1 cellular context compared by ENCODE assay signal in the genomic region with DNA sequence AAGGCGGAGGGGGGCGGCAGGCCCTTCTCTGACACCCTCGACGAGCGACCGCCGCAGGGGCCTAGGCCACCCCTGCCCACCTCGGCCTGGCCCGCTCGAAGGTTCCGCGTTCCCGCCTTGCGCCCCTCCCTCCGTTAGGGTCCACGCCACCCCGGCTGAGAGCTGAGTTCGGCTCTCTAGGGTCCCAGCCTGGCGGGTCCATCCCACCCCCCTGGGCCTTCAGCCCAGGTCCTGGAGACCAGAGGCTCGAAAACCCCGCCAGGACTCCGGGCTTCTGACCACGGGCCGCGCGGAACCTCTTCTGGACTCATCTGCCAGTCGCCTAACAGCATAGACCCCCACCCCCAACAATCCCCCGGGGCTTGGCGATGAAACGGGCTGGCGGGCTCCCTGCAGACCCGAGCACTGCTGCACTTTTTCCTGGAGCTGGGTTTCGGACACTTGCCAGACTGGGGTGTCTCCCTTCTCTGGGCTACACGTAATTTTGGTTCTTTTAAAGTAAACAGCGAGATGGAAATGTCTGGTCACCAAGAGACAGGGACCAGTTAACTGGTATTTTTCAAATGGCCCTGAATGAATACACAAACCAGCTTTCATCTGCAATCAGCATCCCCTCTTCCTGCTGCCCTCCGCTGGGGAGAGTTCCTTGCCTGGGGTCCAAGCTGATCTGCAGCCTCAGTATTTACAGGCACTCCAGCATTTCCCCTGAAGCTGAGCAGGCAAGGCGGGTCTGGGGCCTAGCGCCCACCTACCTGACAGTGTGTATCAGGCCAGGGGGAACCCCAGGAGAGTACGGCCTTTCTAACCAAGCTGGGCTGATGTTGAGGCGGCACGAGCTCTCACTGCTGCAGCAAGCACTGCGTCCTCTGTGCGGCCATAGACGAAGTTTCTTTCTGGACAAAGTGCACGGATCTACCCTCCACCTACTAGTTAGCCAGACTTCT.
TF ChIP-seq lines count a peak whose summit lies in the region.

No MANE protein-coding gene starts in this region.

TF ChIP-seq in HepG2, 621 proteins besides CTCF, POLR2A, EP300 and RAD21 (continued from another document):
- TF ChIP-seq, protein P1, sequence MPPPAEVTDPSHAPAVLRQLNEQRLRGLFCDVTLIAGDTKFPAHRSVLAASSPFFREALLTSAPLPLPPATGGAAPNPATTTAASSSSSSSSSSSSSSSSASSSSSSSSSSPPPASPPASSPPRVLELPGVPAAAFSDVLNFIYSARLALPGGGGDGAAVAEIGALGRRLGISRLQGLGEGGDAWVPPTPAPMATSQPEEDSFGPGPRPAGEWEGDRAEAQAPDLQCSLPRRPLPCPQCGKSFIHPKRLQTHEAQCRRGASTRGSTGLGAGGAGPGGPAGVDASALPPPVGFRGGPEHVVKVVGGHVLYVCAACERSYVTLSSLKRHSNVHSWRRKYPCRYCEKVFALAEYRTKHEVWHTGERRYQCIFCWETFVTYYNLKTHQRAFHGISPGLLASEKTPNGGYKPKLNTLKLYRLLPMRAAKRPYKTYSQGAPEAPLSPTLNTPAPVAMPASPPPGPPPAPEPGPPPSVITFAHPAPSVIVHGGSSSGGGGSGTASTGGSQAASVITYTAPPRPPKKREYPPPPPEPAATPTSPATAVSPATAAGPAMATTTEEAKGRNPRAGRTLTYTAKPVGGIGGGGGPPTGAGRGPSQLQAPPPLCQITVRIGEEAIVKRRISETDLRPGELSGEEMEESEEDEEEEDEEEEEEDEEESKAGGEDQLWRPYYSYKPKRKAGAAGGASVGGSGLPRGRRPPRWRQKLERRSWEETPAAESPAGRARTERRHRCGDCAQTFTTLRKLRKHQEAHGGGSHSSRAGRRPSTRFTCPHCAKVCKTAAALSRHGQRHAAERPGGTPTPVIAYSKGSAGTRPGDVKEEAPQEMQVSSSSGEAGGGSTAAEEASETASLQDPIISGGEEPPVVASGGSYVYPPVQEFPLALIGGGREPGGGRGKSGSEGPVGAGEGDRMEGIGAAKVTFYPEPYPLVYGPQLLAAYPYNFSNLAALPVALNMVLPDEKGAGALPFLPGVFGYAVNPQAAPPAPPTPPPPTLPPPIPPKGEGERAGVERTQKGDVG (CRISPR knock-in tag; IDR thresholded peaks at IDR 0.05; ENCODE audit: borderline replicate concordance) = peak; percentile 33; the same call in 1 of the 2 replicates
- TF ChIP-seq, protein P2, sequence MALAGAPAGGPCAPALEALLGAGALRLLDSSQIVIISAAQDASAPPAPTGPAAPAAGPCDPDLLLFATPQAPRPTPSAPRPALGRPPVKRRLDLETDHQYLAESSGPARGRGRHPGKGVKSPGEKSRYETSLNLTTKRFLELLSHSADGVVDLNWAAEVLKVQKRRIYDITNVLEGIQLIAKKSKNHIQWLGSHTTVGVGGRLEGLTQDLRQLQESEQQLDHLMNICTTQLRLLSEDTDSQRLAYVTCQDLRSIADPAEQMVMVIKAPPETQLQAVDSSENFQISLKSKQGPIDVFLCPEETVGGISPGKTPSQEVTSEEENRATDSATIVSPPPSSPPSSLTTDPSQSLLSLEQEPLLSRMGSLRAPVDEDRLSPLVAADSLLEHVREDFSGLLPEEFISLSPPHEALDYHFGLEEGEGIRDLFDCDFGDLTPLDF (CRISPR knock-in tag; IDR thresholded peaks at IDR 0.05) = 0 out of 2 replicates have a peak, but pooled peaks have one; percentile 5
- peak; percentile 45 for TF ChIP-seq RBM22 (optimal IDR thresholded peaks at IDR 0.05; ENCODE audit: low read length)
- TF ChIP-seq, protein P3, sequence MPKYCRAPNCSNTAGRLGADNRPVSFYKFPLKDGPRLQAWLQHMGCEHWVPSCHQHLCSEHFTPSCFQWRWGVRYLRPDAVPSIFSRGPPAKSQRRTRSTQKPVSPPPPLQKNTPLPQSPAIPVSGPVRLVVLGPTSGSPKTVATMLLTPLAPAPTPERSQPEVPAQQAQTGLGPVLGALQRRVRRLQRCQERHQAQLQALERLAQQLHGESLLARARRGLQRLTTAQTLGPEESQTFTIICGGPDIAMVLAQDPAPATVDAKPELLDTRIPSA (CRISPR knock-in tag; IDR thresholded peaks at IDR 0.05; ENCODE audit: borderline replicate concordance) = peak; percentile 86
- TF ChIP-seq ZNF431 (CRISPR knock-in tag; IDR thresholded peaks at IDR 0.05; ENCODE audit: borderline replicate concordance, low read depth) = no peak
- peak; percentile 11; the same call in 1 of the 2 replicates for TF ChIP-seq SP4 (CRISPR knock-in tag; IDR thresholded peaks at IDR 0.05)
- TF ChIP-seq, protein P4, sequence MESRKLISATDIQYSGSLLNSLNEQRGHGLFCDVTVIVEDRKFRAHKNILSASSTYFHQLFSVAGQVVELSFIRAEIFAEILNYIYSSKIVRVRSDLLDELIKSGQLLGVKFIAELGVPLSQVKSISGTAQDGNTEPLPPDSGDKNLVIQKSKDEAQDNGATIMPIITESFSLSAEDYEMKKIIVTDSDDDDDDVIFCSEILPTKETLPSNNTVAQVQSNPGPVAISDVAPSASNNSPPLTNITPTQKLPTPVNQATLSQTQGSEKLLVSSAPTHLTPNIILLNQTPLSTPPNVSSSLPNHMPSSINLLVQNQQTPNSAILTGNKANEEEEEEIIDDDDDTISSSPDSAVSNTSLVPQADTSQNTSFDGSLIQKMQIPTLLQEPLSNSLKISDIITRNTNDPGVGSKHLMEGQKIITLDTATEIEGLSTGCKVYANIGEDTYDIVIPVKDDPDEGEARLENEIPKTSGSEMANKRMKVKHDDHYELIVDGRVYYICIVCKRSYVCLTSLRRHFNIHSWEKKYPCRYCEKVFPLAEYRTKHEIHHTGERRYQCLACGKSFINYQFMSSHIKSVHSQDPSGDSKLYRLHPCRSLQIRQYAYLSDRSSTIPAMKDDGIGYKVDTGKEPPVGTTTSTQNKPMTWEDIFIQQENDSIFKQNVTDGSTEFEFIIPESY (CRISPR knock-in tag; IDR thresholded peaks at IDR 0.05) = peak; percentile 62; the same call in 1 of the 2 replicates
- TF ChIP-seq FOSL1 (CRISPR knock-in tag; IDR thresholded peaks at IDR 0.05; ENCODE audit: borderline replicate concordance) = no peak
- 0 out of 2 replicates have a peak, but pooled peaks have one; percentile 17 for TF ChIP-seq RARG (CRISPR knock-in tag; IDR thresholded peaks at IDR 0.05; ENCODE audit: low read depth)
- no peak; the same call in 1 of the 2 replicates for TF ChIP-seq TSC22D2 (CRISPR knock-in tag; IDR thresholded peaks at IDR 0.05; ENCODE audit: borderline replicate concordance)
- peak; percentile 76 for TF ChIP-seq ZBTB38 (CRISPR knock-in tag; IDR thresholded peaks at IDR 0.05)
- TF ChIP-seq MEIS2 (CRISPR knock-in tag; IDR thresholded peaks at IDR 0.05) = no peak
- TF ChIP-seq POGK (CRISPR knock-in tag; conservative IDR thresholded peaks at IDR 0.05) = 0 out of 2 replicates have a peak, but pooled peaks have one; percentile 6
- 0 out of 2 replicates have a peak, but pooled peaks have one; percentile 13 for TF ChIP-seq ZNF782 (CRISPR knock-in tag; IDR thresholded peaks at IDR 0.05; ENCODE audit: borderline replicate concordance)
- no peak for TF ChIP-seq CREB1 (IDR thresholded peaks at IDR 0.05)
- no peak for TF ChIP-seq CREB1 (CRISPR knock-in tag; IDR thresholded peaks at IDR 0.05)
- no peak for TF ChIP-seq PAF1 (CRISPR knock-in tag; IDR thresholded peaks at IDR 0.05)
- no peak for TF ChIP-seq ZKSCAN5 (CRISPR knock-in tag; IDR thresholded peaks at IDR 0.05)
- no peak for TF ChIP-seq ZFP36L2 (CRISPR knock-in tag; IDR thresholded peaks at IDR 0.05)
- TF ChIP-seq ZNF607 (CRISPR knock-in tag; IDR thresholded peaks at IDR 0.05; ENCODE audit: borderline replicate concordance) = peak; percentile 45; the same call in 1 of the 2 replicates
- TF ChIP-seq AGO2 (optimal IDR thresholded peaks at IDR 0.05; ENCODE audit: low read depth, low read length) = peak; percentile 96
- TF ChIP-seq, protein P5, sequence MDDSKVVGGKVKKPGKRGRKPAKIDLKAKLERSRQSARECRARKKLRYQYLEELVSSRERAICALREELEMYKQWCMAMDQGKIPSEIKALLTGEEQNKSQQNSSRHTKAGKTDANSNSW (CRISPR knock-in tag; IDR thresholded peaks at IDR 0.05; ENCODE audit: borderline replicate concordance) = no peak
- TF ChIP-seq HNF1B (CRISPR knock-in tag; IDR thresholded peaks at IDR 0.05) = peak; percentile 59; the same call in 1 of the 2 replicates
- 0 out of 2 replicates have a peak, but pooled peaks have one; percentile 25 for TF ChIP-seq SSRP1 (CRISPR knock-in tag; IDR thresholded peaks at IDR 0.05)
- TF ChIP-seq HNRNPH1 (optimal IDR thresholded peaks at IDR 0.05; ENCODE audit: low read depth, low read length) = no peak
- no peak for TF ChIP-seq ZNF770 (CRISPR knock-in tag; IDR thresholded peaks at IDR 0.05)
- no peak for TF ChIP-seq KLF15 (CRISPR knock-in tag; IDR thresholded peaks at IDR 0.05; ENCODE audit: borderline replicate concordance)
- TF ChIP-seq GFI1 (CRISPR knock-in tag; IDR thresholded peaks at IDR 0.05; ENCODE audit: borderline replicate concordance) = peak; percentile 49; the same call in 1 of the 2 replicates
- TF ChIP-seq HNRNPK (IDR thresholded peaks at IDR 0.05; ENCODE audit: low read depth, low read length, poor library complexity, severe bottlenecking) = no peak
- TF ChIP-seq ZNF790 (CRISPR knock-in tag; IDR thresholded peaks at IDR 0.05; ENCODE audit: borderline replicate concordance) = 0 out of 2 replicates have a peak, but pooled peaks have one; percentile 9
- TF ChIP-seq, protein P6, sequence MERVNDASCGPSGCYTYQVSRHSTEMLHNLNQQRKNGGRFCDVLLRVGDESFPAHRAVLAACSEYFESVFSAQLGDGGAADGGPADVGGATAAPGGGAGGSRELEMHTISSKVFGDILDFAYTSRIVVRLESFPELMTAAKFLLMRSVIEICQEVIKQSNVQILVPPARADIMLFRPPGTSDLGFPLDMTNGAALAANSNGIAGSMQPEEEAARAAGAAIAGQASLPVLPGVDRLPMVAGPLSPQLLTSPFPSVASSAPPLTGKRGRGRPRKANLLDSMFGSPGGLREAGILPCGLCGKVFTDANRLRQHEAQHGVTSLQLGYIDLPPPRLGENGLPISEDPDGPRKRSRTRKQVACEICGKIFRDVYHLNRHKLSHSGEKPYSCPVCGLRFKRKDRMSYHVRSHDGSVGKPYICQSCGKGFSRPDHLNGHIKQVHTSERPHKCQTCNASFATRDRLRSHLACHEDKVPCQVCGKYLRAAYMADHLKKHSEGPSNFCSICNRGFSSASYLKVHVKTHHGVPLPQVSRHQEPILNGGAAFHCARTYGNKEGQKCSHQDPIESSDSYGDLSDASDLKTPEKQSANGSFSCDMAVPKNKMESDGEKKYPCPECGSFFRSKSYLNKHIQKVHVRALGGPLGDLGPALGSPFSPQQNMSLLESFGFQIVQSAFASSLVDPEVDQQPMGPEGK (CRISPR knock-in tag; IDR thresholded peaks at IDR 0.05) = peak; percentile 0; the same call in 1 of the 2 replicates
- no peak for TF ChIP-seq AKAP8 (CRISPR knock-in tag; IDR thresholded peaks at IDR 0.05)
- TF ChIP-seq ZNF460 (CRISPR knock-in tag; IDR thresholded peaks at IDR 0.05; ENCODE audit: borderline replicate concordance) = no peak
- no peak for TF ChIP-seq ZNF3 (CRISPR knock-in tag; IDR thresholded peaks at IDR 0.05)
- no peak for TF ChIP-seq ONECUT2 (CRISPR knock-in tag; IDR thresholded peaks at IDR 0.05)
- 0 out of 2 replicates have a peak, but pooled peaks have one; percentile 44 for TF ChIP-seq PCBP1 (IDR thresholded peaks at IDR 0.05; ENCODE audit: borderline replicate concordance, low read depth, low read length)
